Comparison of ENCODE assay signal across 1 cellular context in the genomic region with DNA sequence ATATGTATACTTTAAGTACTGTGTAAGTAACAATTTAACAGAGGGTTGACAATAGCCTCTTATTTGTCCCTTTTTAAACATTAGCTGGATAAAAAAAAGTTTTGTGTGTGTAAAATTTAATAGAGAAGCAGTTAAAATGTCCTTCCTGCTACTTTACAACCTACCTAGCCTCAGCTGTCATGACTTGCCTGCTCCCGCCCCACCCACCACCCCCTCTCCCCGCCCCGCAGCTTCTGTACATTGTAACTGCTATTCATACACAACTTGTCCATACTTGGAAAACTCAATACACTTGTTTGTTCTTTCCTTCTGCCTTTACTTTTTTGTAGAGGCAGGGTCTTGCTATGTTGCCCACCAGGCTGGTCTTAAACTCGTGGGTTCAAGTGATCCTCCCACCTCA.
TF ChIP-seq lines count a peak whose summit lies in the region.

No MANE protein-coding gene starts in this region.

TF ChIP-seq in K562, 482 proteins besides CTCF, POLR2A, EP300 and RAD21 (continued from another document):
- TF ChIP-seq, protein P1, sequence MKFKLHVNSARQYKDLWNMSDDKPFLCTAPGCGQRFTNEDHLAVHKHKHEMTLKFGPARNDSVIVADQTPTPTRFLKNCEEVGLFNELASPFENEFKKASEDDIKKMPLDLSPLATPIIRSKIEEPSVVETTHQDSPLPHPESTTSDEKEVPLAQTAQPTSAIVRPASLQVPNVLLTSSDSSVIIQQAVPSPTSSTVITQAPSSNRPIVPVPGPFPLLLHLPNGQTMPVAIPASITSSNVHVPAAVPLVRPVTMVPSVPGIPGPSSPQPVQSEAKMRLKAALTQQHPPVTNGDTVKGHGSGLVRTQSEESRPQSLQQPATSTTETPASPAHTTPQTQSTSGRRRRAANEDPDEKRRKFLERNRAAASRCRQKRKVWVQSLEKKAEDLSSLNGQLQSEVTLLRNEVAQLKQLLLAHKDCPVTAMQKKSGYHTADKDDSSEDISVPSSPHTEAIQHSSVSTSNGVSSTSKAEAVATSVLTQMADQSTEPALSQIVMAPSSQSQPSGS (CRISPR knock-in tag; IDR thresholded peaks at IDR 0.05) = no peak
- TF ChIP-seq NELFE (IDR thresholded peaks at IDR 0.05; ENCODE audit: insufficient read depth, insufficient read length) = no peak
- TF ChIP-seq, protein P2, sequence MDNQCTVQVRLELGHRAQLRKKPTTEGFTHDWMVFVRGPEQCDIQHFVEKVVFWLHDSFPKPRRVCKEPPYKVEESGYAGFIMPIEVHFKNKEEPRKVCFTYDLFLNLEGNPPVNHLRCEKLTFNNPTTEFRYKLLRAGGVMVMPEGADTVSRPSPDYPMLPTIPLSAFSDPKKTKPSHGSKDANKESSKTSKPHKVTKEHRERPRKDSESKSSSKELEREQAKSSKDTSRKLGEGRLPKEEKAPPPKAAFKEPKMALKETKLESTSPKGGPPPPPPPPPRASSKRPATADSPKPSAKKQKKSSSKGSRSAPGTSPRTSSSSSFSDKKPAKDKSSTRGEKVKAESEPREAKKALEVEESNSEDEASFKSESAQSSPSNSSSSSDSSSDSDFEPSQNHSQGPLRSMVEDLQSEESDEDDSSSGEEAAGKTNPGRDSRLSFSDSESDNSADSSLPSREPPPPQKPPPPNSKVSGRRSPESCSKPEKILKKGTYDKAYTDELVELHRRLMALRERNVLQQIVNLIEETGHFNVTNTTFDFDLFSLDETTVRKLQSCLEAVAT (IDR thresholded peaks at IDR 0.05) = no peak
- TF ChIP-seq ARNT (IDR thresholded peaks at IDR 0.05) = no peak
- no peak for TF ChIP-seq MCM2 (IDR thresholded peaks at IDR 0.05; ENCODE audit: low read depth)
- TF ChIP-seq, protein P3, sequence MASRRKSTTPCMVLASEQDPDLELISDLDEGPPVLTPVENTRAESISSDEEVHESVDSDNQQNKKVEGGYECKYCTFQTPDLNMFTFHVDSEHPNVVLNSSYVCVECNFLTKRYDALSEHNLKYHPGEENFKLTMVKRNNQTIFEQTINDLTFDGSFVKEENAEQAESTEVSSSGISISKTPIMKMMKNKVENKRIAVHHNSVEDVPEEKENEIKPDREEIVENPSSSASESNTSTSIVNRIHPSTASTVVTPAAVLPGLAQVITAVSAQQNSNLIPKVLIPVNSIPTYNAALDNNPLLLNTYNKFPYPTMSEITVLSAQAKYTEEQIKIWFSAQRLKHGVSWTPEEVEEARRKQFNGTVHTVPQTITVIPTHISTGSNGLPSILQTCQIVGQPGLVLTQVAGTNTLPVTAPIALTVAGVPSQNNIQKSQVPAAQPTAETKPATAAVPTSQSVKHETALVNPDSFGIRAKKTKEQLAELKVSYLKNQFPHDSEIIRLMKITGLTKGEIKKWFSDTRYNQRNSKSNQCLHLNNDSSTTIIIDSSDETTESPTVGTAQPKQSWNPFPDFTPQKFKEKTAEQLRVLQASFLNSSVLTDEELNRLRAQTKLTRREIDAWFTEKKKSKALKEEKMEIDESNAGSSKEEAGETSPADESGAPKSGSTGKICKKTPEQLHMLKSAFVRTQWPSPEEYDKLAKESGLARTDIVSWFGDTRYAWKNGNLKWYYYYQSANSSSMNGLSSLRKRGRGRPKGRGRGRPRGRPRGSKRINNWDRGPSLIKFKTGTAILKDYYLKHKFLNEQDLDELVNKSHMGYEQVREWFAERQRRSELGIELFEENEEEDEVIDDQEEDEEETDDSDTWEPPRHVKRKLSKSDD (conservative IDR thresholded peaks at IDR 0.05; ENCODE audit: low read length) = no peak
- TF ChIP-seq ZKSCAN1 (IDR thresholded peaks at IDR 0.05; ENCODE audit: low read depth, low read length) = no peak
- TF ChIP-seq KAT8 (IDR thresholded peaks at IDR 0.05; ENCODE audit: low read depth) = no peak
- TF ChIP-seq, protein P4, sequence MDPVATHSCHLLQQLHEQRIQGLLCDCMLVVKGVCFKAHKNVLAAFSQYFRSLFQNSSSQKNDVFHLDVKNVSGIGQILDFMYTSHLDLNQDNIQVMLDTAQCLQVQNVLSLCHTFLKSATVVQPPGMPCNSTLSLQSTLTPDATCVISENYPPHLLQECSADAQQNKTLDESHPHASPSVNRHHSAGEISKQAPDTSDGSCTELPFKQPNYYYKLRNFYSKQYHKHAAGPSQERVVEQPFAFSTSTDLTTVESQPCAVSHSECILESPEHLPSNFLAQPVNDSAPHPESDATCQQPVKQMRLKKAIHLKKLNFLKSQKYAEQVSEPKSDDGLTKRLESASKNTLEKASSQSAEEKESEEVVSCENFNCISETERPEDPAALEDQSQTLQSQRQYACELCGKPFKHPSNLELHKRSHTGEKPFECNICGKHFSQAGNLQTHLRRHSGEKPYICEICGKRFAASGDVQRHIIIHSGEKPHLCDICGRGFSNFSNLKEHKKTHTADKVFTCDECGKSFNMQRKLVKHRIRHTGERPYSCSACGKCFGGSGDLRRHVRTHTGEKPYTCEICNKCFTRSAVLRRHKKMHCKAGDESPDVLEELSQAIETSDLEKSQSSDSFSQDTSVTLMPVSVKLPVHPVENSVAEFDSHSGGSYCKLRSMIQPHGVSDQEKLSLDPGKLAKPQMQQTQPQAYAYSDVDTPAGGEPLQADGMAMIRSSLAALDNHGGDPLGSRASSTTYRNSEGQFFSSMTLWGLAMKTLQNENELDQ (CRISPR knock-in tag; IDR thresholded peaks at IDR 0.05; ENCODE audit: borderline replicate concordance) = no peak
- no peak for TF ChIP-seq IFI16 (CRISPR knock-in tag; IDR thresholded peaks at IDR 0.05)
- TF ChIP-seq, protein P5, sequence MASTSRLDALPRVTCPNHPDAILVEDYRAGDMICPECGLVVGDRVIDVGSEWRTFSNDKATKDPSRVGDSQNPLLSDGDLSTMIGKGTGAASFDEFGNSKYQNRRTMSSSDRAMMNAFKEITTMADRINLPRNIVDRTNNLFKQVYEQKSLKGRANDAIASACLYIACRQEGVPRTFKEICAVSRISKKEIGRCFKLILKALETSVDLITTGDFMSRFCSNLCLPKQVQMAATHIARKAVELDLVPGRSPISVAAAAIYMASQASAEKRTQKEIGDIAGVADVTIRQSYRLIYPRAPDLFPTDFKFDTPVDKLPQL (IDR thresholded peaks at IDR 0.05; ENCODE audit: extremely low read depth, insufficient read length) = no peak
TF ChIP-seq in K562: peak in this region for 0.
